Comparison of ENCODE assay signal across 9 cellular contexts in genomic region chr11:34274712-34275398, GRCh38.
DNase-seq lines count a peak whose midpoint lies in the region; ATAC-seq and TF ChIP-seq lines count a peak whose summit lies in the region.
"Had no signal": no experiment of that assay in that cellular context is flagged by ENCODE, and none has a peak within 500 bp of the region (broad histone marks: within the 10 kb centered on the region; RNA-seq: fewer than 3 reads in every experiment).

No MANE protein-coding gene starts in this region.

- 54 to 57% methylated on average over 7 to 11 of the region's 11 CpGs for WGBS in body of pancreas, 2 donors

- no peak overlapping the region for H3K4me3 ChIP-seq in HFF-Myc (replicated peaks; ENCODE audit: low read depth, low read length)
- no peak overlapping the region for H3K4me3 ChIP-seq in body of pancreas

- H3K27ac ChIP-seq in body of pancreas: peak overlapping the region; percentile 55 to 82 (median 76)
- H3K27ac ChIP-seq in substantia nigra (ENCODE audit: low read depth, low read length, poor library complexity, severe bottlenecking): no peak overlapping the region

- no peaks in the 10 kb centered on the region for H3K9me3 ChIP-seq in body of pancreas

- peak; percentile 95 for ATAC-seq in body of pancreas

- DNase-seq in HFF-Myc (ENCODE audit: extremely low read depth, low read depth): peak; percentile 97
- DNase-seq in body of pancreas: peak; percentile 79 to 90 (median 86)
- DNase-seq in iris pigment epithelial cell (ENCODE audit: low read depth): peak; percentile 86
- peak in 40 of 49 donors; percentile 14 to 82 (median 56) for DNase-seq in substantia nigra (lab: John Stamatoyannopoulos, UW)
- no peak for DNase-seq in stimulated activated CD4-positive, alpha-beta T cell treated with anti-CD3 and anti-CD28 coated beads, Interleukin-12 subunit alpha, Interleukin-12 subunit beta, amount 100 ng/mL, for 4 hours
- no peak for DNase-seq in D341Med (ENCODE audit: low spot score)
- DNase-seq in NCI-H187 treated with DMSO at 0.1 percent for 48 hours (lab: John Stamatoyannopoulos, UW): no peak
- no peak for DNase-seq in NCI-H82 (lab: John Stamatoyannopoulos, UW)
- DNase-seq: naive B cell had no signal

- H3K36me3 ChIP-seq in body of pancreas (replicated peaks in 1 of 2; ENCODE audit: insufficient read depth in 1 of 2, low read depth in 2 of 2): no peaks in the 10 kb centered on the region

- TF ChIP-seq POLR2A in body of pancreas (IDR thresholded peaks at IDR 0.05): no peak

- peaks cover 13% of the 10 kb centered on the region for H3K4me1 ChIP-seq in body of pancreas

- no peak for TF ChIP-seq CTCF in HFF-Myc (IDR thresholded peaks at IDR 0.05; ENCODE audit: low read depth, low read length, missing control alignments)
- TF ChIP-seq CTCF in body of pancreas (IDR thresholded peaks at IDR 0.05): no peak

- intact Hi-C loops in body of pancreas (cut with DNase I): no loop called here

- H3K27me3 ChIP-seq in body of pancreas: no peaks in the 10 kb centered on the region

Comparison
In these comparisons a context has a peak if more than half of its experiments do, and no peak if none do; other contexts are left out.
1. DNase-seq: peak in HFF-Myc (single experiment), body of pancreas (4 of 4), iris pigment epithelial cell (single experiment) and substantia nigra (40 of 49); none in stimulated activated CD4-positive, alpha-beta T cell treated with anti-CD3 and anti-CD28 coated beads, Interleukin-12 subunit alpha, Interleukin-12 subunit beta, amount 100 ng/mL, for 4 hours (single experiment), D341Med (single experiment), NCI-H187 treated with DMSO at 0.1 percent for 48 hours (single experiment) and NCI-H82 (single experiment).